In the genomic region with DNA sequence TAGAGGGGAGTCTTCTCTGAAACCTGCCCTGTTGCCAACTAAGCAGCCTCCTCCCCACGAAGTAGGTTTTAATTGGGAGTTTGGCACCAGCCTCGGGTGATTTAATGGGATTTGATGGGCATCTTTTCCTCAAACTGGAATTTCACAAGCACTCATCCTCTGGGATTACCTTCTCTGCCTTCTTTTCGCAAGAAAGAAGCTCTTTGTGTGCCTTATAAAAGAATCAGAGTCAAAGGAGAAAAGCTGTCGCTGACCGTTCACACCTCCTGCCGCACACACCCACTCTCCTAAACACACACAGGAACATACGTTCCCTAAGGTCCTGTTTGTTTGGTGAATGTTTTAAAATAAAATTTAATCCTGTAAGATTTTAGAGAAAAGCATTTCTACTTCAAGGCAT, we compare ENCODE assay signal across 30 cellular contexts.
"Had no signal": no experiment of that assay in that cellular context is flagged by ENCODE, and none has a peak within 500 bp of the region (broad histone marks: within the 10 kb centered on the region; RNA-seq: fewer than 3 reads in every experiment).

No MANE protein-coding gene starts in this region.

- H3K36me3 Mint-ChIP-seq: activated CD4-positive, alpha-beta memory T cell treated with anti-CD3 and anti-CD28 coated beads for 36 hours; activated CD8-positive, alpha-beta memory T cell treated with anti-CD3 and anti-CD28 coated beads, Interleukin-2, amount 10 ng/mL, durations not matched to agents 7 days and 5 days; activated naive CD4-positive, alpha-beta T cell treated with anti-CD3 and anti-CD28 coated beads, Interleukin-2, amount 50 U/mL, for 24 hours; activated naive CD8-positive, alpha-beta T cell treated with anti-CD3 and anti-CD28 coated beads for 36 hours had no signal

- H3K27me3 ChIP-seq: adrenal gland, body of pancreas had no signal

- H3K27ac ChIP-seq: adrenal gland, body of pancreas, epithelial cell of prostate, esophagus squamous epithelium, gastroesophageal sphincter had no signal

- H3K36me3 ChIP-seq: adrenal gland, esophagus squamous epithelium, gastroesophageal sphincter had no signal

- ATAC-seq: activated CD4-positive, alpha-beta T cell treated with anti-CD3 and anti-CD28 coated beads for 36 hours; activated CD8-positive, alpha-beta memory T cell treated with anti-CD3 and anti-CD28 coated beads, Interleukin-2, amount 10 ng/mL, durations not matched to agents 7 days and 5 days; activated CD8-positive, alpha-beta T cell treated with anti-CD3 and anti-CD28 coated beads, Interleukin-2, amount 10 ng/mL, durations not matched to agents 7 days and 5 days; activated naive CD8-positive, alpha-beta T cell treated with anti-CD3 and anti-CD28 coated beads, Interleukin-2, amount 50 U/mL, for 24 hours; body of pancreas; gastroesophageal sphincter had no signal

- H3K4me3 Mint-ChIP-seq: activated CD4-positive, alpha-beta memory T cell treated with anti-CD3 and anti-CD28 coated beads for 36 hours; activated CD4-positive, alpha-beta T cell treated with anti-CD3 and anti-CD28 coated beads for 36 hours; activated CD4-positive, alpha-beta T cell treated with anti-CD3 and anti-CD28 coated beads, Interleukin-2, amount 10 ng/mL, durations not matched to agents 24 days and 14 days; activated CD8-positive, alpha-beta memory T cell treated with anti-CD3 and anti-CD28 coated beads, Interleukin-2, amount 10 ng/mL, durations not matched to agents 7 days and 5 days; activated CD8-positive, alpha-beta T cell treated with anti-CD3 and anti-CD28 coated beads, Interleukin-2, amount 10 ng/mL, durations not matched to agents 7 days and 5 days; activated naive CD4-positive, alpha-beta T cell treated with anti-CD3 and anti-CD28 coated beads for 36 hours; activated naive CD4-positive, alpha-beta T cell treated with anti-CD3 and anti-CD28 coated beads, Interleukin-2, amount 50 U/mL, for 24 hours; activated naive CD8-positive, alpha-beta T cell treated with anti-CD3 and anti-CD28 coated beads for 36 hours; activated naive CD8-positive, alpha-beta T cell treated with anti-CD3 and anti-CD28 coated beads, Interleukin-2, amount 50 U/mL, for 24 hours; activated T-helper 1 cell treated with anti-CD3 and anti-CD28 coated beads, Interleukin-12 subunit alpha, Interleukin-12 subunit beta, Interleukin-2, Interleukin-4 antibody, amounts not matched to agents 30 ng/mL and 10 ng/mL and 1 ng/mL, durations not matched to agents 14 hours and 24 hours and 36 hours had no signal

- H3K9me3 Mint-ChIP-seq: activated CD4-positive, alpha-beta memory T cell treated with anti-CD3 and anti-CD28 coated beads for 36 hours; activated CD4-positive, alpha-beta T cell treated with anti-CD3 and anti-CD28 coated beads, Interleukin-2, amount 10 ng/mL, durations not matched to agents 24 days and 14 days; activated naive CD4-positive, alpha-beta T cell treated with anti-CD3 and anti-CD28 coated beads for 36 hours; activated naive CD4-positive, alpha-beta T cell treated with anti-CD3 and anti-CD28 coated beads, Interleukin-2, amount 50 U/mL, for 24 hours; activated naive CD8-positive, alpha-beta T cell treated with anti-CD3 and anti-CD28 coated beads for 36 hours; activated naive CD8-positive, alpha-beta T cell treated with anti-CD3 and anti-CD28 coated beads, Interleukin-2, amount 50 U/mL, for 24 hours; activated T-helper 1 cell treated with anti-CD3 and anti-CD28 coated beads, Interleukin-12 subunit alpha, Interleukin-12 subunit beta, Interleukin-2, Interleukin-4 antibody, amounts not matched to agents 30 ng/mL and 10 ng/mL and 1 ng/mL, durations not matched to agents 14 hours and 24 hours and 36 hours; activated T-helper 2 cell treated with anti-CD3 and anti-CD28 coated beads, Interferon-gamma antibody, Interleukin-2, Interleukin-4, amounts not matched to agents 10 μg/mL and 5 μg/mL and 100 μg/mL, durations not matched to agents 14 hours and 24 hours and 36 hours had no signal

- H3K4me1 ChIP-seq: adrenal gland, body of pancreas, esophagus squamous epithelium, gastroesophageal sphincter had no signal

- H3K4me1 Mint-ChIP-seq: activated CD4-positive, alpha-beta T cell treated with anti-CD3 and anti-CD28 coated beads, Interleukin-2, amount 10 ng/mL, durations not matched to agents 24 days and 14 days; activated CD8-positive, alpha-beta memory T cell treated with anti-CD3 and anti-CD28 coated beads, Interleukin-2, amount 10 ng/mL, durations not matched to agents 7 days and 5 days; activated naive CD4-positive, alpha-beta T cell treated with anti-CD3 and anti-CD28 coated beads, Interleukin-2, amount 50 U/mL, for 24 hours; activated naive CD8-positive, alpha-beta T cell treated with anti-CD3 and anti-CD28 coated beads, Interleukin-2, amount 50 U/mL, for 24 hours had no signal

- H3K9me3 ChIP-seq: adrenal gland, body of pancreas, esophagus squamous epithelium, gastroesophageal sphincter had no signal

- DNase-seq: activated CD4-positive, alpha-beta memory T cell treated with anti-CD3 and anti-CD28 coated beads for 36 hours; activated CD4-positive, alpha-beta T cell treated with anti-CD3 and anti-CD28 coated beads for 36 hours; activated CD4-positive, alpha-beta T cell treated with anti-CD3 and anti-CD28 coated beads, Interleukin-2, amount 10 ng/mL, durations not matched to agents 24 days and 14 days; activated CD4-positive, CD25-positive, alpha-beta regulatory T cell; activated CD4-positive, CD25-positive, alpha-beta regulatory T cell treated with anti-CD3 and anti-CD28 coated beads, Interleukin-2, amount 50 U/mL, for 72 hours; activated CD8-positive, alpha-beta memory T cell treated with anti-CD3 and anti-CD28 coated beads, Interleukin-2, amount 10 ng/mL, durations not matched to agents 7 days and 5 days; activated CD8-positive, alpha-beta memory T cell treated with anti-CD3 and anti-CD28 coated beads, Interleukin-2, amount 50 U/mL, for 4 hours; activated CD8-positive, alpha-beta T cell treated with anti-CD3 and anti-CD28 coated beads, Interleukin-2, amount 10 ng/mL, durations not matched to agents 7 days and 5 days; activated effector memory CD4-positive, alpha-beta T cell treated with anti-CD3 and anti-CD28 coated beads, Interleukin-2, amount 50 U/mL, for 16 hours; activated naive CD4-positive, alpha-beta T cell treated with anti-CD3 and anti-CD28 coated beads for 36 hours; activated naive CD8-positive, alpha-beta T cell treated with anti-CD3 and anti-CD28 coated beads for 36 hours; activated naive CD8-positive, alpha-beta T cell treated with anti-CD3 and anti-CD28 coated beads, Interleukin-2, amount 50 U/mL, for 24 hours; activated T-cell treated with anti-CD3 and anti-CD28 coated beads, Interleukin-2, amount 50 U/mL, for 1 hour; activated T-cell treated with anti-CD3 and anti-CD28 coated beads, Interleukin-2, amount 50 U/mL, for 48 hours; adrenal gland; amygdala; body of pancreas; caudate nucleus; cortex of kidney; dermis blood vessel endothelial cell; effector CD8-positive, alpha-beta T cell; esophagus squamous epithelium; foreskin melanocyte; head of caudate nucleus; T-helper 2 cell had no signal

- H3K4me3 ChIP-seq: adrenal gland, body of pancreas, esophagus squamous epithelium, gastroesophageal sphincter had no signal

- H3K27ac Mint-ChIP-seq: activated CD4-positive, alpha-beta memory T cell treated with anti-CD3 and anti-CD28 coated beads for 36 hours; activated CD4-positive, alpha-beta T cell treated with anti-CD3 and anti-CD28 coated beads for 36 hours; activated CD4-positive, alpha-beta T cell treated with anti-CD3 and anti-CD28 coated beads, Interleukin-2, amount 10 ng/mL, durations not matched to agents 24 days and 14 days; activated CD8-positive, alpha-beta memory T cell treated with anti-CD3 and anti-CD28 coated beads, Interleukin-2, amount 10 ng/mL, durations not matched to agents 7 days and 5 days; activated CD8-positive, alpha-beta T cell treated with anti-CD3 and anti-CD28 coated beads, Interleukin-2, amount 10 ng/mL, durations not matched to agents 7 days and 5 days; activated naive CD4-positive, alpha-beta T cell treated with anti-CD3 and anti-CD28 coated beads for 36 hours; activated naive CD4-positive, alpha-beta T cell treated with anti-CD3 and anti-CD28 coated beads, Interleukin-2, amount 50 U/mL, for 24 hours; activated naive CD8-positive, alpha-beta T cell treated with anti-CD3 and anti-CD28 coated beads for 36 hours; activated naive CD8-positive, alpha-beta T cell treated with anti-CD3 and anti-CD28 coated beads, Interleukin-2, amount 50 U/mL, for 24 hours; activated T-helper 1 cell treated with anti-CD3 and anti-CD28 coated beads, Interleukin-12 subunit alpha, Interleukin-12 subunit beta, Interleukin-2, Interleukin-4 antibody, amounts not matched to agents 30 ng/mL and 10 ng/mL and 1 ng/mL, durations not matched to agents 14 hours and 24 hours and 36 hours; activated T-helper 2 cell treated with anti-CD3 and anti-CD28 coated beads, Interferon-gamma antibody, Interleukin-2, Interleukin-4, amounts not matched to agents 10 μg/mL and 5 μg/mL and 100 μg/mL, durations not matched to agents 14 hours and 24 hours and 36 hours had no signal

- H3K27me3 Mint-ChIP-seq: activated CD4-positive, alpha-beta T cell treated with anti-CD3 and anti-CD28 coated beads for 36 hours; activated naive CD4-positive, alpha-beta T cell treated with anti-CD3 and anti-CD28 coated beads, Interleukin-2, amount 50 U/mL, for 24 hours; activated naive CD8-positive, alpha-beta T cell treated with anti-CD3 and anti-CD28 coated beads for 36 hours had no signal
